ENCODE assay signal across 19 cellular contexts in the genomic region with DNA sequence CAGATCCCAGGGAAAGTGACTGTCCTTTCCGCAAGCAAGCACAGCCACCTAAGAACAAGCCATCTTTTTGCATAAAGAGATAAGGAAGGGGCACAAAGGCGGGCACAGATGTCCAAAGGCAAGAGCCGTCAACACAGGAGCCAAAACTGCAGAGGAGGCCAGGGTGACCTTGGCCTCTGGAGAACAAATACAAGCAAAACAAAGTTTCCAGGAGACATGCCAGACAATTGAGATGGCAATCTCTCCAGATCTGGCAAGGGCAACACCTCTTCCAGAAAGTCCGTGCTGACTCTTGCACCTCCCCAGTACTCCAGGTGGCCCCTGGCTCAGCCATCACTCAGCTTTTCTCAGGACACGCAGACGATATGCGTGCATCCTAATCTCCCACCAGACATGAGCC. TPM values are rescaled to one million over a fixed set of nuclear protein-coding genes. Genes with fewer than 3 reads are reported as not detected.
DNase-seq lines count a peak whose midpoint lies in the region; ATAC-seq, FAIRE-seq and TF ChIP-seq lines count a peak whose summit lies in the region.
"Had no signal": no experiment of that assay in that cellular context is flagged by ENCODE, and none has a peak within 500 bp of the region (broad histone marks: within the 10 kb centered on the region; RNA-seq: fewer than 3 reads in every experiment).

No MANE protein-coding gene starts in this region.

- H3K36me3 ChIP-seq in breast epithelium (no peaks in the 10 kb centered on the region), body of pancreas (replicated peaks in 1 of 2; ENCODE audit: insufficient read depth in 1 of 2, low read depth in 2 of 2) (no peaks in the 10 kb centered on the region), pancreas (no peaks in the 10 kb centered on the region), vagina (no peaks in the 10 kb centered on the region), transverse colon (no peaks in the 10 kb centered on the region)
- H3K36me3 ChIP-seq: BLaER1 treated with 17β-estradiol and CSF1 and Interleukin-3, amounts not matched to agents 10 nM and 100 nM had no signal

- H3K27ac Mint-ChIP-seq in MCF 10A (ENCODE audit: low read depth, unreplicated experiment) = no peak overlapping the region
- H3K27ac Mint-ChIP-seq: CD4-positive, alpha-beta T cell; GM23338 had no signal

- no peak overlapping the region for H3K4me3 Mint-ChIP-seq in MCF 10A (ENCODE audit: unreplicated experiment)
- H3K4me3 Mint-ChIP-seq: CD4-positive, alpha-beta T cell; GM23338 had no signal

- ATAC-seq in body of pancreas (peak; percentile 89), pancreas (peak; percentile 84 to 92 (median 85))
- ATAC-seq: GM23338 had no signal

- TF ChIP-seq CTCF in breast epithelium (IDR thresholded peaks at IDR 0.05) = no peak
- TF ChIP-seq CTCF in MCF 10A (IDR thresholded peaks at IDR 0.05; ENCODE audit: unreplicated experiment) = no peak
- TF ChIP-seq CTCF in body of pancreas (IDR thresholded peaks at IDR 0.05) = no peak
- TF ChIP-seq CTCF in pancreas (IDR thresholded peaks at IDR 0.05) = no peak
- no peak for TF ChIP-seq CTCF in vagina (IDR thresholded peaks at IDR 0.05)
- TF ChIP-seq CTCF in transverse colon (IDR thresholded peaks at IDR 0.05) = no peak

- in situ Hi-C loops in transverse colon (cut with MboI; ENCODE audit: low pct_ligation_motif_present in 1 of 4, low pct_unique_long_range_greater_than_20kb in 1 of 4, low sequenced_read_pairs in 3 of 4) = no loop called here

- TF ChIP-seq POLR2A in breast epithelium (IDR thresholded peaks at IDR 0.05) = no peak
- no peak for TF ChIP-seq POLR2A in body of pancreas (IDR thresholded peaks at IDR 0.05)
- TF ChIP-seq POLR2A in vagina (IDR thresholded peaks at IDR 0.05) = no peak
- no peak for TF ChIP-seq POLR2A in transverse colon (IDR thresholded peaks at IDR 0.05)

- H3K36me3 Mint-ChIP-seq in MCF 10A (ENCODE audit: insufficient read depth, unreplicated experiment) = no peaks in the 10 kb centered on the region

- no peaks in the 10 kb centered on the region for H3K9me3 ChIP-seq in breast epithelium
- H3K9me3 ChIP-seq in body of pancreas = no peaks in the 10 kb centered on the region
- H3K9me3 ChIP-seq in pancreas = no peaks in the 10 kb centered on the region
- no peaks in the 10 kb centered on the region for H3K9me3 ChIP-seq in vagina
- no peaks in the 10 kb centered on the region for H3K9me3 ChIP-seq in transverse colon

- POLR2A ChIA-PET in MCF 10A (lab: Yijun Ruan, JAX) = no interaction called here

- no peaks in the 10 kb centered on the region for H3K9me3 Mint-ChIP-seq in MCF 10A (ENCODE audit: unreplicated experiment)

- H3K27me3 ChIP-seq in breast epithelium (no peaks in the 10 kb centered on the region), body of pancreas (no peaks in the 10 kb centered on the region), pancreas (no peaks in the 10 kb centered on the region), vagina (no peaks in the 10 kb centered on the region), transverse colon (no peaks in the 10 kb centered on the region)
- H3K27me3 ChIP-seq: BLaER1 treated with 17β-estradiol and CSF1 and Interleukin-3, amounts not matched to agents 10 nM and 100 nM had no signal

- H3K27ac ChIP-seq in breast epithelium = no peak overlapping the region
- H3K27ac ChIP-seq in body of pancreas = no peak overlapping the region
- peak overlapping the region in 1 of 4 donors; percentile 38 for H3K27ac ChIP-seq in pancreas
- peak overlapping the region; percentile 15 for H3K27ac ChIP-seq in vagina
- no peak overlapping the region for H3K27ac ChIP-seq in transverse colon
- H3K27ac ChIP-seq: BLaER1 treated with 17β-estradiol and CSF1 and Interleukin-3, amounts not matched to agents 10 nM and 100 nM had no signal

- BruUV-seq in MCF 10A (replicated peaks; lab: Mats Ljungman, UMichigan) = no TSS peak

- H3K4me1 ChIP-seq in breast epithelium = no peaks in the 10 kb centered on the region
- H3K4me1 ChIP-seq in body of pancreas = peaks cover 14% of the 10 kb centered on the region
- peaks cover 0 to 3% (median 0%) of the 10 kb centered on the region in 3 donors for H3K4me1 ChIP-seq in pancreas
- H3K4me1 ChIP-seq in vagina = no peaks in the 10 kb centered on the region
- no peaks in the 10 kb centered on the region for H3K4me1 ChIP-seq in transverse colon

- no peak for TF ChIP-seq EP300 in transverse colon (IDR thresholded peaks at IDR 0.05; ENCODE audit: low read depth)

- DNase-seq in breast epithelium (ENCODE audit: low spot score in 2 of 2) (peak; percentile 23 to 61), MCF 10A (ENCODE audit: unreplicated experiment) (no peak), body of pancreas (peak; percentile 69 to 80 (median 74)), pancreas (peak in 4 of 6 donors; percentile 31 to 85 (median 70)), vagina (ENCODE audit: extremely low spot score in 2 of 2) (no peak), transverse colon (no peak), DMS53 (lab: John Stamatoyannopoulos, UW) (no peak)
- DNase-seq in NK-92 treated with Interleukin-12 subunit alpha and Interleukin-12 subunit beta, amount 100 ng/mL, for 24 hours (lab: John Stamatoyannopoulos, UW) = no peak
- DNase-seq: 8988T; Calu3; CD4-positive, alpha-beta T cell; DMS79 treated with DMSO at 0.1 percent for 48 hours; EL; H7 had no signal

- CTCF ChIA-PET in MCF 10A (lab: Yijun Ruan, JAX) = interaction anchor here (0.5 kb wide), 1 partner anchor 77 kb away, joined by 3 read pairs; no protein-coding TSS in a partner anchor

- 30 to 35% methylated on average over 6 to 7 of the region's 7 CpGs for WGBS in body of pancreas, 2 donors
- 37 to 41% methylated on average over 7 of the region's 7 CpGs for WGBS in pancreas, 2 donors
- WGBS in transverse colon (ENCODE audit: low coverage in 1 of 2), 2 donors = 80 to 86% methylated on average over 1 to 7 of the region's 7 CpGs

- intact Hi-C loops in breast epithelium (cut with DNase I; ENCODE audit: low total_unique reads) = no loop called here
- intact Hi-C loops in MCF 10A (cut with micrococcal nuclease) = loop anchor here (5.0 kb wide), 1 partner anchor 577 kb away; no protein-coding TSS in a partner anchor
- intact Hi-C loops in body of pancreas (cut with DNase I) = no loop called here
- intact Hi-C loops in pancreas (cut with DNase I) = no loop called here
- intact Hi-C loops in vagina (cut with DNase I) = no loop called here
- intact Hi-C loops in transverse colon (cut with DNase I; ENCODE audit: low total_unique reads) = no loop called here

- peaks cover 33% of the 10 kb centered on the region for H3K27me3 Mint-ChIP-seq in MCF 10A (ENCODE audit: insufficient read depth, unreplicated experiment)

- H3K4me3 ChIP-seq in breast epithelium (no peak overlapping the region), body of pancreas (no peak overlapping the region), pancreas (no peak overlapping the region), vagina (no peak overlapping the region), transverse colon (no peak overlapping the region)
- H3K4me3 ChIP-seq: BLaER1 treated with 17β-estradiol and CSF1 and Interleukin-3, amounts not matched to agents 10 nM and 100 nM; GM23338 had no signal

- FAIRE-seq in pancreas (lab: Jason Lieb, UNC) = no peak
- FAIRE-seq: G401.6, GM12891 had no signal

- no peaks in the 10 kb centered on the region for H3K4me1 Mint-ChIP-seq in MCF 10A (ENCODE audit: insufficient read depth, unreplicated experiment)

RNA-seq across cellular contexts. Expression of a gene that starts 58.2 kb away (rescaled TPM):
- total RNA-seq in breast epithelium (not detected), MCF 10A (2022) (not detected in 2 replicates), body of pancreas (not detected), pancreas (not detected), vagina (not detected), transverse colon (not detected)
- polyA plus RNA-seq in pancreas = not detected
- total RNA-seq: Calu3; CD4-positive, alpha-beta T cell; GM23338; H7; HT-29 had no signal
- polyA plus RNA-seq: GM23338 had no signal

Comparison
In these comparisons a context has a peak if more than half of its experiments do, and no peak if none do; other contexts are left out.
1. DNase-seq: peak in breast epithelium (2 of 2), body of pancreas (4 of 4) and pancreas (4 of 6); none in MCF 10A (single experiment), vagina (0 of 2), transverse colon (single experiment), DMS53 (single experiment) and NK-92 treated with Interleukin-12 subunit alpha and Interleukin-12 subunit beta, amount 100 ng/mL, for 24 hours (single experiment).